ENCODE assay signal across 20 cellular contexts in the genomic region with DNA sequence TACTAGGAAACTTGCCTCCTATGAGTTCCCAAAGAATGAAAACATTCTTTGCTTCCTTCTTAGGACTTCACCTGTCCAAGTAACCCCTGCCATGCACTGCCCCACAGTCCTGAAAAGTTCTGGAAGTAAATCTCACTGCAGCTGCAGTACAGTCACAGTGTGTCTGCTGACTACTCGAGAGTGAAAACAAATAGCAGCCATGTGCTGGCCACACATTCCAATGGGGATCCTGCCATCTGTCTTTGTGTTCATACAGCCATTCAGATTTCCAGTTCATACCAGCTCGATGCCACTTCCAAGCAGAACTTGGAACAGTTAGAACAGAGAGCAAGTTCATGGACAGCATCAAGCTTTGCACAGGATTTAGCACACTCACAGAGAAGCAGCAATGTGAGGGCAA.
A peak's percentile ranks its signal among the peaks of the same experiment; 100 is the strongest.
DNase-seq lines count a peak whose midpoint lies in the region; ATAC-seq and TF ChIP-seq lines count a peak whose summit lies in the region.
"Had no signal": no experiment of that assay in that cellular context is flagged by ENCODE, and none has a peak within 500 bp of the region (broad histone marks: within the 10 kb centered on the region; RNA-seq: fewer than 3 reads in every experiment).

No MANE protein-coding gene starts in this region.

- no peak overlapping the region for H3K4me3 Mint-ChIP-seq in nephron
- no peak overlapping the region for H3K4me3 Mint-ChIP-seq in CD14-positive monocyte
- H3K4me3 Mint-ChIP-seq: activated naive CD8-positive, alpha-beta T cell treated with anti-CD3 and anti-CD28 coated beads, Interleukin-2, amount 50 U/mL, for 24 hours; CD8-positive, alpha-beta T cell had no signal

- H3K4me1 ChIP-seq in transverse colon = no peaks in the 10 kb centered on the region
- H3K4me1 ChIP-seq: left ventricle myocardium inferior, Peyer's patch had no signal

- intact Hi-C loops in CD14-positive monocyte (cut with micrococcal nuclease) = no loop called here
- intact Hi-C loops in transverse colon (cut with DNase I; ENCODE audit: low total_unique reads) = no loop called here

- TF ChIP-seq POLR2A in transverse colon (IDR thresholded peaks at IDR 0.05) = no peak

- no peak overlapping the region for H3K27ac ChIP-seq in transverse colon
- H3K27ac ChIP-seq: left ventricle myocardium inferior, Peyer's patch had no signal

- no peaks in the 10 kb centered on the region for H3K27me3 ChIP-seq in transverse colon
- H3K27me3 ChIP-seq: Peyer's patch had no signal

- no peak for ATAC-seq in GM21447 (IDR thresholded peaks at IDR 0.05; ENCODE audit: unreplicated experiment)
- no peak for ATAC-seq in HG02970 (IDR thresholded peaks at IDR 0.05; ENCODE audit: low FRiP score, unreplicated experiment)
- ATAC-seq: activated naive CD8-positive, alpha-beta T cell treated with anti-CD3 and anti-CD28 coated beads, Interleukin-2, amount 50 U/mL, for 24 hours; CD8-positive, alpha-beta T cell; K562; SK-N-SH treated with all-trans-retinoic acid at 6 μM for 48 hours had no signal

- no peak for TF ChIP-seq CTCF in nephron (IDR thresholded peaks at IDR 0.05; ENCODE audit: unreplicated experiment in 3 of 3)
- no peak for TF ChIP-seq CTCF in CD14-positive monocyte (IDR thresholded peaks at IDR 0.05)
- no peak for TF ChIP-seq CTCF in transverse colon (IDR thresholded peaks at IDR 0.05)

- peaks cover 3% of the 10 kb centered on the region for H3K27me3 Mint-ChIP-seq in nephron (ENCODE audit: low read depth)
- H3K27me3 Mint-ChIP-seq in CD14-positive monocyte (ENCODE audit: low read depth in 3 of 3) = no peaks in the 10 kb centered on the region

- H3K9me3 ChIP-seq in transverse colon = no peaks in the 10 kb centered on the region
- H3K9me3 ChIP-seq: Peyer's patch had no signal

- H3K4me1 Mint-ChIP-seq in nephron (peaks cover 13% of the 10 kb centered on the region), CD14-positive monocyte (no peaks in the 10 kb centered on the region)
- H3K4me1 Mint-ChIP-seq: activated naive CD8-positive, alpha-beta T cell treated with anti-CD3 and anti-CD28 coated beads, Interleukin-2, amount 50 U/mL, for 24 hours had no signal

- H3K9me3 Mint-ChIP-seq in nephron (peaks cover 12% of the 10 kb centered on the region), CD14-positive monocyte (peaks cover 3 to 13% (median 9%) of the 10 kb centered on the region in 7 donors)

- in situ Hi-C loops in transverse colon (cut with MboI; ENCODE audit: low pct_ligation_motif_present in 1 of 4, low pct_unique_long_range_greater_than_20kb in 1 of 4, low sequenced_read_pairs in 3 of 4) = no loop called here

- H3K36me3 ChIP-seq in transverse colon = no peaks in the 10 kb centered on the region
- H3K36me3 ChIP-seq: left ventricle myocardium inferior, Peyer's patch had no signal

- H3K36me3 Mint-ChIP-seq in nephron (ENCODE audit: low read depth) (peaks cover 3% of the 10 kb centered on the region), CD14-positive monocyte (no peaks in the 10 kb centered on the region)
- H3K36me3 Mint-ChIP-seq: CD8-positive, alpha-beta T cell had no signal

- WGBS in transverse colon (ENCODE audit: low coverage in 1 of 2), 2 donors = 20 to 51% methylated on average over 1 to 2 of the region's 2 CpGs

- TF ChIP-seq EP300 in transverse colon (IDR thresholded peaks at IDR 0.05; ENCODE audit: low read depth) = no peak

- DNase-seq in COLO668 (lab: John Stamatoyannopoulos, UW; ENCODE audit: unreplicated experiment) (peak; percentile 33), NCI-H2171 (lab: John Stamatoyannopoulos, UW) (peak; percentile 46), amniotic epithelial cell (ENCODE audit: low read depth) (peak; percentile 12), CD14-positive monocyte (ENCODE audit: low spot score) (no peak), transverse colon (no peak)
- DNase-seq: activated CD4-positive, alpha-beta T cell treated with anti-CD3 and anti-CD28 coated beads for 1 hour; activated naive CD8-positive, alpha-beta T cell treated with anti-CD3 and anti-CD28 coated beads, Interleukin-2, amount 50 U/mL, for 24 hours; CD8-positive, alpha-beta T cell; central memory CD4-positive, alpha-beta T cell; left ventricle myocardium inferior; NCI-H2081; nucleus accumbens; Peyer's patch; retina; T-helper 9 cell had no signal

- H3K27ac Mint-ChIP-seq in nephron (peak overlapping the region in 2 of 3 experiments; percentile 69 to 70), CD14-positive monocyte (no peak overlapping the region)
- H3K27ac Mint-ChIP-seq: activated naive CD8-positive, alpha-beta T cell treated with anti-CD3 and anti-CD28 coated beads, Interleukin-2, amount 50 U/mL, for 24 hours; CD8-positive, alpha-beta T cell had no signal

- no peak overlapping the region for H3K4me3 ChIP-seq in transverse colon
- H3K4me3 ChIP-seq: K562, left ventricle myocardium inferior, Peyer's patch had no signal

Comparison
In these comparisons a context has a peak if more than half of its experiments do, and no peak if none do; other contexts are left out.
1. DNase-seq: peak in COLO668 (single experiment), NCI-H2171 (single experiment) and amniotic epithelial cell (single experiment); none in CD14-positive monocyte (single experiment) and transverse colon (single experiment).
2. H3K27ac Mint-ChIP-seq: peak in nephron (2 of 3); none in CD14-positive monocyte (0 of 7).